ENCODE assay signal across 22 cellular contexts in the genomic region with DNA sequence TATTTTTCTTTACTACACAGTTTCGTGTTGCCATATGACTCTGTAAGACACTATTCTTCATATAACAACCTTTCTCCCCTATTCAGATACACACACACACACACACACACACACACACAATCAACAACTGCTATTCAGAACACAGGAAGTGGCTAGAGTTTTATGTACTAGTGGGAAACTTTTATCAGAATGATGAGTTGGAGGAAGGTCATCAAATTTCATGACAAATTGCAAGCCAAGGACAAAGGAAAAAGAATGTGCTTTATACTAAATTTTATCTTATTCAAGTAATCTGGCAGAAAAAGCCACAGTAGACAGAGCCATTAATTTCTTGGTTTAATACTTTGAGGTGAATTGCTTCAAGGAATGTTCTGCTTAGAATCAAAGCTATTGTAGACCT.
DNase-seq lines count a peak whose midpoint lies in the region; ATAC-seq and TF ChIP-seq lines count a peak whose summit lies in the region.
"Had no signal": no experiment of that assay in that cellular context is flagged by ENCODE, and none has a peak within 500 bp of the region (broad histone marks: within the 10 kb centered on the region; RNA-seq: fewer than 3 reads in every experiment).

No MANE protein-coding gene starts in this region.

- H3K4me3 Mint-ChIP-seq in CD4-positive, alpha-beta memory T cell = no peak overlapping the region
- H3K4me3 Mint-ChIP-seq: CD4-positive, alpha-beta T cell; GM23338 had no signal

- H3F3A ChIP-seq in SK-N-SH (replicated peaks; ENCODE audit: insufficient read depth) (no peaks in the 10 kb centered on the region), smooth muscle cell (ENCODE audit: low read depth) (no peaks in the 10 kb centered on the region)

- CTCF ChIA-PET in SK-N-SH (lab: Yijun Ruan, JAX) = no interaction called here
- CTCF ChIA-PET in CD4-positive, alpha-beta memory T cell (lab: Charles Lee; ENCODE audit: partially characterized antibody) = no interaction called here

- H3K9ac ChIP-seq in SK-N-SH = no peak overlapping the region
- H3K9ac ChIP-seq in smooth muscle cell (ENCODE audit: low read depth) = no peak overlapping the region

- no peaks in the 10 kb centered on the region for H4K20me1 ChIP-seq in SK-N-SH (ENCODE audit: insufficient read depth)
- H4K20me1 ChIP-seq in smooth muscle cell (ENCODE audit: low read depth) = no peaks in the 10 kb centered on the region

- H3K4me1 Mint-ChIP-seq in CD4-positive, alpha-beta memory T cell = no peaks in the 10 kb centered on the region
- H3K4me1 Mint-ChIP-seq: GM23338 had no signal

- peaks cover 0 to 34% (median 6%) of the 10 kb centered on the region in 8 donors for H3K9me3 Mint-ChIP-seq in CD4-positive, alpha-beta memory T cell
- H3K9me3 Mint-ChIP-seq: GM23338 had no signal

- POLR2A ChIA-PET in SK-N-SH (lab: Yijun Ruan, JAX) = no interaction called here
- POLR2A ChIA-PET in CD4-positive, alpha-beta memory T cell (lab: Charles Lee; ENCODE audit: partially characterized antibody) = no interaction called here

- H3K4me3 ChIP-seq in SK-N-SH (ENCODE audit: low read depth in 2 of 2, low read length in 1 of 2) (no peak overlapping the region), astrocyte of the cerebellum (ENCODE audit: low read depth, low read length) (no peak overlapping the region), smooth muscle cell (no peak overlapping the region), psoas muscle (no peak overlapping the region)
- H3K4me3 ChIP-seq in CD4-positive, alpha-beta memory T cell (ENCODE audit: low read length in 2 of 2) = no peak overlapping the region
- H3K4me3 ChIP-seq: GM23338 had no signal

- H3K4me2 ChIP-seq in SK-N-SH (no peak overlapping the region), smooth muscle cell (no peak overlapping the region)
- H3K4me2 ChIP-seq: GM23338 had no signal

- ATAC-seq in SK-N-SH treated with all-trans-retinoic acid at 6 μM for 48 hours (no peak), foreskin keratinocyte (peak; percentile 5), HG02938 (IDR thresholded peaks at IDR 0.05; ENCODE audit: unreplicated experiment) (no peak), psoas muscle (no peak)
- ATAC-seq: GM23338 had no signal

- DNase-seq in SK-N-SH (no peak), astrocyte of the cerebellum (ENCODE audit: low read depth) (peak; percentile 1), foreskin keratinocyte (peak; percentile 16 to 31), smooth muscle cell (lab: John Stamatoyannopoulos, UW; ENCODE audit: unreplicated experiment) (no peak), psoas muscle (no peak)
- DNase-seq in CD4-positive, alpha-beta memory T cell = no peak
- DNase-seq: BE2C; Calu3; CD4-positive, alpha-beta T cell; DMS53; MV-4-11; NCI-H1417; NCI-H187; NCI-H2107; NCI-H510A treated with DMSO at 0.1 percent for 48 hours; NCI-H82; RPMI8226; SHP77 treated with DMSO at 0.1 percent for 48 hours had no signal

- no peaks in the 10 kb centered on the region for H3K36me3 ChIP-seq in SK-N-SH (replicated peaks in 1 of 2; ENCODE audit: control insufficient read depth in 1 of 2, insufficient read depth in 2 of 2, low read length in 1 of 2)
- H3K36me3 ChIP-seq in smooth muscle cell (ENCODE audit: low read depth) = no peaks in the 10 kb centered on the region
- H3K36me3 ChIP-seq in psoas muscle (ENCODE audit: insufficient read depth in 1 of 2, low read depth in 1 of 2) = no peaks in the 10 kb centered on the region
- no peaks in the 10 kb centered on the region for H3K36me3 ChIP-seq in CD4-positive, alpha-beta memory T cell (ENCODE audit: insufficient read depth, low read length)
- H3K36me3 ChIP-seq: BE2C had no signal

- TF ChIP-seq RAD21 in SK-N-SH (IDR thresholded peaks at IDR 0.05; ENCODE audit: low read length) = no peak

- WGBS in SK-N-SH (ENCODE audit: low lambda C conversion rate) = 10% methylated on average over 1 of the region's 1 CpG
- WGBS in smooth muscle cell (ENCODE audit: low lambda C conversion rate) = 75% methylated on average over 1 of the region's 1 CpG
- 38 to 44% (median 39%) methylated on average over 1 of the region's 1 CpG for WGBS in psoas muscle, 3 donors

- H3K27me3 ChIP-seq in SK-N-SH (ENCODE audit: insufficient read depth) = no peaks in the 10 kb centered on the region
- no peaks in the 10 kb centered on the region for H3K27me3 ChIP-seq in foreskin keratinocyte
- no peaks in the 10 kb centered on the region for H3K27me3 ChIP-seq in smooth muscle cell (ENCODE audit: low read depth)
- no peaks in the 10 kb centered on the region for H3K27me3 ChIP-seq in psoas muscle (ENCODE audit: insufficient read depth in 3 of 3, low read length in 2 of 3)
- no peaks in the 10 kb centered on the region for H3K27me3 ChIP-seq in CD4-positive, alpha-beta memory T cell (ENCODE audit: insufficient read depth, low read length)
- H3K27me3 ChIP-seq: BE2C had no signal

- intact Hi-C loops in psoas muscle (cut with DNase I) = no loop called here
- intact Hi-C loops in CD4-positive, alpha-beta memory T cell (cut with micrococcal nuclease) = no loop called here

- H3K4me1 ChIP-seq in SK-N-SH (ENCODE audit: control insufficient read depth in 1 of 2, insufficient read depth in 2 of 2, low read depth in 1 of 2, low read length in 1 of 2) (no peaks in the 10 kb centered on the region; a peak in 1 of 4 replicates), foreskin keratinocyte (peaks cover 6% of the 10 kb centered on the region), smooth muscle cell (ENCODE audit: low read depth) (no peaks in the 10 kb centered on the region), psoas muscle (no peaks in the 10 kb centered on the region)
- H3K4me1 ChIP-seq in CD4-positive, alpha-beta memory T cell (ENCODE audit: insufficient read depth, low read length) = no peaks in the 10 kb centered on the region

- no peak overlapping the region for H3K27ac Mint-ChIP-seq in CD4-positive, alpha-beta memory T cell
- H3K27ac Mint-ChIP-seq: CD4-positive, alpha-beta T cell; GM23338 had no signal

- H3K27ac ChIP-seq in SK-N-SH (ENCODE audit: low read depth in 2 of 2, low read length in 1 of 2) (no peak overlapping the region), foreskin keratinocyte (no peak overlapping the region), smooth muscle cell (ENCODE audit: low read depth) (no peak overlapping the region), psoas muscle (no peak overlapping the region)
- no peak overlapping the region for H3K27ac ChIP-seq in CD4-positive, alpha-beta memory T cell (ENCODE audit: low read depth, low read length)
- H3K27ac ChIP-seq: 22Rv1 had no signal

- H2AFZ ChIP-seq in SK-N-SH (ENCODE audit: low read depth) (no peak overlapping the region), smooth muscle cell (ENCODE audit: low read depth) (peak overlapping the region; percentile 77)
- H2AFZ ChIP-seq: GM23338 had no signal

- H3K79me2 ChIP-seq in SK-N-SH (ENCODE audit: insufficient read depth) (no peaks in the 10 kb centered on the region), smooth muscle cell (ENCODE audit: low read depth) (no peaks in the 10 kb centered on the region)

- no peaks in the 10 kb centered on the region for H3K9me2 ChIP-seq in SK-N-SH

- H3K36me3 Mint-ChIP-seq in CD4-positive, alpha-beta memory T cell = no peaks in the 10 kb centered on the region

- in situ Hi-C loops in astrocyte of the cerebellum (cut with HindIII; ENCODE audit: low sequenced_read_pairs) = no loop called here

- no peak for TF ChIP-seq EP300 in SK-N-SH (IDR thresholded peaks at IDR 0.05; ENCODE audit: borderline replicate concordance in 1 of 2, low read depth in 1 of 2, low read length in 1 of 2)

- H3K27me3 Mint-ChIP-seq in CD4-positive, alpha-beta memory T cell = no peaks in the 10 kb centered on the region
- H3K27me3 Mint-ChIP-seq: CD4-positive, alpha-beta T cell had no signal

- no peaks in the 10 kb centered on the region for H3K9me3 ChIP-seq in SK-N-SH
- no peaks in the 10 kb centered on the region for H3K9me3 ChIP-seq in smooth muscle cell (replicated peaks; ENCODE audit: low read depth)
- H3K9me3 ChIP-seq in psoas muscle = no peaks in the 10 kb centered on the region
- H3K9me3 ChIP-seq in CD4-positive, alpha-beta memory T cell (ENCODE audit: control insufficient read depth in 1 of 2, low read length in 2 of 2) = no peaks in the 10 kb centered on the region
- H3K9me3 ChIP-seq: BE2C had no signal

- TF ChIP-seq CTCF in SK-N-SH (IDR thresholded peaks at IDR 0.05) (no peak), astrocyte of the cerebellum (IDR thresholded peaks at IDR 0.05; ENCODE audit: low read depth, low read length, missing control alignments) (no peak), foreskin keratinocyte (conservative IDR thresholded peaks at IDR 0.05) (no peak), smooth muscle cell (IDR thresholded peaks at IDR 0.05; ENCODE audit: borderline replicate concordance, insufficient read depth, poor library complexity, severe bottlenecking) (no peak), psoas muscle (IDR thresholded peaks at IDR 0.05) (no peak)

TF ChIP-seq in SK-N-SH treated with all-trans-retinoic acid at 6 μM for 48 hours, 23 proteins besides CTCF, POLR2A, EP300 and RAD21 (continues in another document):
- no peak for TF ChIP-seq ZNF70 (CRISPR knock-in tag; IDR thresholded peaks at IDR 0.05)
- TF ChIP-seq, protein P1, sequence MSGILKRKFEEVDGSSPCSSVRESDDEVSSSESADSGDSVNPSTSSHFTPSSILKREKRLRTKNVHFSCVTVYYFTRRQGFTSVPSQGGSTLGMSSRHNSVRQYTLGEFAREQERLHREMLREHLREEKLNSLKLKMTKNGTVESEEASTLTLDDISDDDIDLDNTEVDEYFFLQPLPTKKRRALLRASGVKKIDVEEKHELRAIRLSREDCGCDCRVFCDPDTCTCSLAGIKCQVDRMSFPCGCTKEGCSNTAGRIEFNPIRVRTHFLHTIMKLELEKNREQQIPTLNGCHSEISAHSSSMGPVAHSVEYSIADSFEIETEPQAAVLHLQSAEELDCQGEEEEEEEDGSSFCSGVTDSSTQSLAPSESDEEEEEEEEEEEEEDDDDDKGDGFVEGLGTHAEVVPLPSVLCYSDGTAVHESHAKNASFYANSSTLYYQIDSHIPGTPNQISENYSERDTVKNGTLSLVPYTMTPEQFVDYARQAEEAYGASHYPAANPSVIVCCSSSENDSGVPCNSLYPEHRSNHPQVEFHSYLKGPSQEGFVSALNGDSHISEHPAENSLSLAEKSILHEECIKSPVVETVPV (CRISPR knock-in tag; IDR thresholded peaks at IDR 0.05) = 0 out of 2 replicates have a peak, but pooled peaks have one; percentile 11

Comparison
In these comparisons a context has a peak if more than half of its experiments do, and no peak if none do; other contexts are left out.
1. DNase-seq: peak in astrocyte of the cerebellum (single experiment) and foreskin keratinocyte (2 of 2); none in SK-N-SH (single experiment), smooth muscle cell (single experiment), psoas muscle (0 of 2) and CD4-positive, alpha-beta memory T cell (0 of 5).